16 cellular contexts compared by ENCODE assay signal in genomic region chr13:79880820-79881219, GRCh38.
"Had no signal": no experiment of that assay in that cellular context is flagged by ENCODE, and none has a peak within 500 bp of the region (broad histone marks: within the 10 kb centered on the region; RNA-seq: fewer than 3 reads in every experiment).

No MANE protein-coding gene starts in this region.

- H3K27me3 ChIP-seq: body of pancreas, esophagus squamous epithelium, gastrocnemius medialis, left lung, stomach, vagina had no signal

- DNase-seq: activated B cell treated with CpG ODN at 0.5 μM for 24 hours; activated CD4-positive, alpha-beta T cell treated with anti-CD3 and anti-CD28 coated beads, Interleukin-2, amount 10 ng/mL, durations not matched to agents 24 days and 14 days; activated naive CD4-positive, alpha-beta T cell treated with anti-CD3 and anti-CD28 coated beads, Interleukin-2, amount 50 U/mL, for 16 hours; activated T-cell treated with anti-CD3 and anti-CD28 coated beads for 4 hours; amniotic stem cell; cerebellar nuclear complex; esophagus squamous epithelium; gastrocnemius medialis; nephron progenitor cell; stimulated activated CD4-positive, alpha-beta T cell treated with anti-CD3 and anti-CD28 coated beads, Interleukin-15, amount 100 ng/mL, for 24 hours; stimulated activated CD4-positive, alpha-beta T cell treated with anti-CD3 and anti-CD28 coated beads, Interleukin-4, amount 100 ng/mL, for 4 hours; stomach; T-helper 17 cell had no signal

- ATAC-seq: body of pancreas, gastrocnemius medialis, left lung, T-helper 17 cell had no signal

- H3K27ac ChIP-seq: body of pancreas, esophagus squamous epithelium, gastrocnemius medialis, stomach, vagina had no signal

- H3K4me1 ChIP-seq: body of pancreas, esophagus squamous epithelium, gastrocnemius medialis, stomach, vagina had no signal

- H3K4me3 ChIP-seq: body of pancreas, esophagus squamous epithelium, gastrocnemius medialis, left lung, stomach, vagina had no signal

- H3K36me3 ChIP-seq: esophagus squamous epithelium, gastrocnemius medialis, left lung, stomach, vagina had no signal

- H3K9me3 ChIP-seq: body of pancreas, esophagus squamous epithelium, gastrocnemius medialis, vagina had no signal
